Comparison of ENCODE assay signal across 9 cellular contexts in genomic region chr12:72264548-72265175, GRCh38. TPM values are rescaled to one million over a fixed set of nuclear protein-coding genes. Genes with fewer than 3 reads are reported as not detected.
DNase-seq lines count a peak whose midpoint lies in the region; ATAC-seq and TF ChIP-seq lines count a peak whose summit lies in the region.
"Had no signal": no experiment of that assay in that cellular context is flagged by ENCODE, and none has a peak within 500 bp of the region (broad histone marks: within the 10 kb centered on the region; RNA-seq: fewer than 3 reads in every experiment).

No MANE protein-coding gene starts in this region.

- intact Hi-C loops in Right ventricle myocardium inferior (cut with DNase I) = no loop called here

- H3K36me3 ChIP-seq in cardiac muscle cell (no peaks in the 10 kb centered on the region), OCI-LY1 (ENCODE audit: insufficient read depth, low read length) (no peaks in the 10 kb centered on the region), fibroblast of lung (ENCODE audit: control insufficient read depth, insufficient read depth, low read length) (no peaks in the 10 kb centered on the region)

- CTCF ChIA-PET in activated naive CD4-positive, alpha-beta T cell treated with anti-CD3 and anti-CD28 coated beads, Interleukin-2, amount 10 ng/mL, durations not matched to agents 7 days and 5 days (lab: Charles Lee) = no interaction called here

- peak; percentile 44 for TF ChIP-seq CTCF in cardiac muscle cell (IDR thresholded peaks at IDR 0.05; ENCODE audit: low read depth, low read length)
- TF ChIP-seq CTCF in OCI-LY1 (IDR thresholded peaks at IDR 0.05; ENCODE audit: low read length) = peak; percentile 48
- peak; percentile 16 to 59 for TF ChIP-seq CTCF in fibroblast of lung (conservative IDR thresholded peaks at IDR 0.05 in 1 of 2, IDR thresholded peaks at IDR 0.05 in 1 of 2; ENCODE audit: low read depth in 1 of 2, low read length in 2 of 2)
- peak; percentile 74 for TF ChIP-seq CTCF in type B pancreatic cell (conservative IDR thresholded peaks at IDR 0.05)

- no peak overlapping the region for H3K4me3 ChIP-seq in cardiac muscle cell
- H3K4me3 ChIP-seq in OCI-LY1 (ENCODE audit: low read depth, low read length, poor library complexity, severe bottlenecking) = no peak overlapping the region
- no peak overlapping the region for H3K4me3 ChIP-seq in fibroblast of lung (replicated peaks in 1 of 4; ENCODE audit: control extremely low read depth in 1 of 4, insufficient read depth in 1 of 4, low read depth in 3 of 4, low read length in 4 of 4)

- no peaks in the 10 kb centered on the region for H3K4me1 Mint-ChIP-seq in type B pancreatic cell (ENCODE audit: unreplicated experiment)
- H3K4me1 Mint-ChIP-seq in activated naive CD4-positive, alpha-beta T cell treated with anti-CD3 and anti-CD28 coated beads, Interleukin-2, amount 10 ng/mL, durations not matched to agents 7 days and 5 days = no peaks in the 10 kb centered on the region

- peaks cover 18% of the 10 kb centered on the region for H3K27me3 Mint-ChIP-seq in type B pancreatic cell
- peaks cover 5% of the 10 kb centered on the region for H3K27me3 Mint-ChIP-seq in activated naive CD4-positive, alpha-beta T cell treated with anti-CD3 and anti-CD28 coated beads, Interleukin-2, amount 10 ng/mL, durations not matched to agents 7 days and 5 days

- no peaks in the 10 kb centered on the region for H3K4me1 ChIP-seq in cardiac muscle cell (ENCODE audit: low read depth)
- H3K4me1 ChIP-seq in OCI-LY1 (ENCODE audit: insufficient read depth, low read length, severe bottlenecking) = no peaks in the 10 kb centered on the region
- no peaks in the 10 kb centered on the region for H3K4me1 ChIP-seq in fibroblast of lung (ENCODE audit: control insufficient read depth, extremely low read depth, insufficient read depth, low read length)

- DNase-seq in cardiac muscle cell (ENCODE audit: low read depth in 1 of 2, low spot score in 1 of 2) = peak; percentile 22 to 44
- no peak for DNase-seq in Right ventricle myocardium inferior (ENCODE audit: missing footprints)
- DNase-seq in fibroblast of lung (ENCODE audit: low read depth in 2 of 2) = peak in 1 of 2 donors; percentile 67
- no peak for DNase-seq in type B pancreatic cell (ENCODE audit: extremely low spot score, unreplicated experiment)
- DNase-seq in activated T-cell treated with anti-CD3 and anti-CD28 coated beads, Interleukin-2, amount 50 U/mL, for 48 hours = no peak
- no peak for DNase-seq in activated naive CD4-positive, alpha-beta T cell treated with anti-CD3 and anti-CD28 coated beads, Interleukin-2, amount 10 ng/mL, durations not matched to agents 7 days and 5 days
- no peak for DNase-seq in epidermal melanocyte (ENCODE audit: insufficient read length, low spot score)
- DNase-seq: left ventricle myocardium superior had no signal

- no peak overlapping the region for H3K4me3 Mint-ChIP-seq in type B pancreatic cell
- H3K4me3 Mint-ChIP-seq in activated naive CD4-positive, alpha-beta T cell treated with anti-CD3 and anti-CD28 coated beads, Interleukin-2, amount 10 ng/mL, durations not matched to agents 7 days and 5 days = no peak overlapping the region

- H3K9ac ChIP-seq in OCI-LY1 (ENCODE audit: low read length) = no peak overlapping the region
- no peak overlapping the region for H3K9ac ChIP-seq in fibroblast of lung (ENCODE audit: insufficient read depth, low read length)

- no peaks in the 10 kb centered on the region for H3K36me3 Mint-ChIP-seq in type B pancreatic cell
- H3K36me3 Mint-ChIP-seq in activated naive CD4-positive, alpha-beta T cell treated with anti-CD3 and anti-CD28 coated beads, Interleukin-2, amount 10 ng/mL, durations not matched to agents 7 days and 5 days = no peaks in the 10 kb centered on the region

- H3K9me3 Mint-ChIP-seq in type B pancreatic cell = no peaks in the 10 kb centered on the region
- no peaks in the 10 kb centered on the region for H3K9me3 Mint-ChIP-seq in activated naive CD4-positive, alpha-beta T cell treated with anti-CD3 and anti-CD28 coated beads, Interleukin-2, amount 10 ng/mL, durations not matched to agents 7 days and 5 days

- no peaks in the 10 kb centered on the region for H3F3A ChIP-seq in OCI-LY1 (ENCODE audit: insufficient read depth, low read length)

- H3K27ac ChIP-seq in cardiac muscle cell (no peak overlapping the region), OCI-LY1 (ENCODE audit: low read depth, low read length, poor library complexity, severe bottlenecking) (no peak overlapping the region), fibroblast of lung (ENCODE audit: insufficient read depth, low read length) (no peak overlapping the region)

- H4K20me1 ChIP-seq in OCI-LY1 (ENCODE audit: insufficient read depth, low read length) = no peaks in the 10 kb centered on the region
- no peaks in the 10 kb centered on the region for H4K20me1 ChIP-seq in fibroblast of lung (ENCODE audit: control insufficient read depth, extremely low read depth, insufficient read depth, low read length)

- H3K79me2 ChIP-seq in OCI-LY1 (ENCODE audit: insufficient read depth, low read length) (no peaks in the 10 kb centered on the region), fibroblast of lung (ENCODE audit: control insufficient read depth, insufficient read depth, low read length) (peaks cover 15% of the 10 kb centered on the region)

- no peak overlapping the region for H3K4me2 ChIP-seq in OCI-LY1 (ENCODE audit: low read length)
- no peak overlapping the region for H3K4me2 ChIP-seq in fibroblast of lung (ENCODE audit: extremely low read depth, insufficient read depth, low read length)

- H3K9me2 ChIP-seq in OCI-LY1 (ENCODE audit: low read depth, low read length) = no peaks in the 10 kb centered on the region

- H3K27ac Mint-ChIP-seq in type B pancreatic cell = no peak overlapping the region
- H3K27ac Mint-ChIP-seq in activated naive CD4-positive, alpha-beta T cell treated with anti-CD3 and anti-CD28 coated beads, Interleukin-2, amount 10 ng/mL, durations not matched to agents 7 days and 5 days = no peak overlapping the region

- no peak for ATAC-seq in Right ventricle myocardium inferior
- ATAC-seq: left ventricle myocardium superior had no signal

- H2AFZ ChIP-seq in OCI-LY1 (ENCODE audit: low read length) (no peak overlapping the region), fibroblast of lung (ENCODE audit: low read length) (no peak overlapping the region)

- H3K27me3 ChIP-seq in cardiac muscle cell = peaks cover 3% of the 10 kb centered on the region
- no peaks in the 10 kb centered on the region for H3K27me3 ChIP-seq in OCI-LY1 (ENCODE audit: insufficient read depth, low read length)
- H3K27me3 ChIP-seq in fibroblast of lung (ENCODE audit: control insufficient read depth, insufficient read depth, low read length) = no peaks in the 10 kb centered on the region

- H3K9me3 ChIP-seq in cardiac muscle cell (ENCODE audit: low read depth) (no peaks in the 10 kb centered on the region), OCI-LY1 (ENCODE audit: low read length) (no peaks in the 10 kb centered on the region), fibroblast of lung (ENCODE audit: control insufficient read depth, insufficient read depth, low read depth, low read length) (no peaks in the 10 kb centered on the region)

RNA-seq across cellular contexts. Expression of gene TRHDE, which starts 7.5 kb away (rescaled TPM):
- total RNA-seq in cardiac muscle cell (0.11 TPM in 1 of 2 replicates, not detected in the other), Right ventricle myocardium inferior (1.3 TPM), fibroblast of lung (5.9 and 7.3 TPM in 2 replicates), type B pancreatic cell (ENCODE audit: low replicate concordance) (1.7 and 3.2 TPM in 2 replicates)
- polyA plus RNA-seq in cardiac muscle cell (not detected in 2 replicates), fibroblast of lung (8.8 and 17.6 TPM in 2 replicates)
- 7.1 and 7.7 TPM in 2 replicates for polyA plus RNA-seq in fibroblast of lung (2012)
- 5.3 and 12.8 TPM in 2 replicates for polyA minus RNA-seq in fibroblast of lung (ENCODE audit: low replicate concordance)

Comparison
In these comparisons a context has a peak if more than half of its experiments do, and no peak if none do; other contexts are left out.
1. DNase-seq: peak in cardiac muscle cell (2 of 2); none in Right ventricle myocardium inferior (single experiment), type B pancreatic cell (single experiment), activated T-cell treated with anti-CD3 and anti-CD28 coated beads, Interleukin-2, amount 50 U/mL, for 48 hours (0 of 2), activated naive CD4-positive, alpha-beta T cell treated with anti-CD3 and anti-CD28 coated beads, Interleukin-2, amount 10 ng/mL, durations not matched to agents 7 days and 5 days (single experiment) and epidermal melanocyte (single experiment).
2. Peak in every context shown above with its lines, with median percentiles within 50 percentile points of each other: CTCF ChIP-seq.